Comparison of ENCODE assay signal across 11 cellular contexts in the genomic region with DNA sequence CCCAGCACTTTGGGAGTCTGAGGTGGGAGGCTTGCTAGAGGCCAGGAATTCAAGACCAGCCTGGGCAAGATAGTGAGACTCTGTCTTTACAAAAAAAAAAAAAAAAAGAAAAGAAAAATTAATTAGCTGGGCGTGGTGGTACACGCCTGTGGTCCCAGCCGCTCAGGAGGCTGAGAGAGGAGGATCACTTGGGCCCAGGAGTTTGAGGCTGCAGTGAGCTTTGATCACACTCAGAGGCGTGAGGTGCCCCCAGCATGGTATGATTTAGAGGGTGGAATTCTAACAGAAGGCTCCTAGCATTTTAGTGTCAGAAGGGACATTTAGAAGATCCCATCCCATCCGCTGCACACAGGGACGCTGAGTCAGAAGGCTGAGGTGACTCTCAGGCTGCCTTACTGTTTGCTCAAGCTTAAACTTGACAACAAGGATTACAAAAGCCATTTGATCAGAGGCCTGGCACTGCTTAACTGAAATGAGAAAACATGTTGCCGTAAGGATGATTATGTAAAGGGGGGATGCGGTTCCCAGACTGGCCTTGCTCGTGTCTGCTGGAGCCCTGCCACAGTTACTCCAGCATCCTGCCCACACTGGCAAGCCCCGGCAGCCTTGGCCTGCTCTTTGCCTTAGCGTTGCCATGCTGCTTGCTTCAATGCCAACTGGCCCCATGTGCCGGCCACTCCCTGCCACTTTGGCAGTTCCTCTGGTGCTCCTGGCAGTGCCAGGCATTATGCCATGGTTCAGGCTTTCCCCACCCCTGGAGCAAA. TPM values are rescaled to one million over a fixed set of nuclear protein-coding genes. Genes with fewer than 3 reads are reported as not detected.
A peak's percentile ranks its signal among the peaks of the same experiment; 100 is the strongest.
DNase-seq lines count a peak whose midpoint lies in the region; ATAC-seq and TF ChIP-seq lines count a peak whose summit lies in the region.
"Had no signal": no experiment of that assay in that cellular context is flagged by ENCODE, and none has a peak within 500 bp of the region (broad histone marks: within the 10 kb centered on the region; RNA-seq: fewer than 3 reads in every experiment).

No MANE protein-coding gene starts in this region.

- DNase-seq in AG08395 (ENCODE audit: low spot score) (peak; percentile 78), MV-4-11 (lab: John Stamatoyannopoulos, UW) (peak; percentile 64), mucosa of gallbladder (ENCODE audit: low spot score) (peak; percentile 40), A673 (ENCODE audit: low spot score) (no peak), SW 1271 (lab: John Stamatoyannopoulos, UW) (no peak), GM19238 (ENCODE audit: insufficient read length, low spot score) (no peak)
- DNase-seq in CD4-positive, alpha-beta T cell: no peak

- H3K4me1 ChIP-seq in A673 (ENCODE audit: insufficient read depth, low read length, poor library complexity, severe bottlenecking): no peaks in the 10 kb centered on the region

- no peak overlapping the region for H3K4me3 ChIP-seq in A673 (ENCODE audit: low read depth, low read length, poor library complexity, severe bottlenecking)
- H3K4me3 ChIP-seq: SK-N-MC had no signal

- no peak for TF ChIP-seq CTCF in A673 (conservative IDR thresholded peaks at IDR 0.05; ENCODE audit: low read depth, low read length)
- no peak for TF ChIP-seq CTCF in CD4-positive, alpha-beta T cell (IDR thresholded peaks at IDR 0.05)

- CTCF ChIA-PET in A673 (lab: Charles Lee): no interaction called here
- CTCF ChIA-PET in CD4-positive, alpha-beta T cell (lab: Charles Lee): no interaction called here

- H3K36me3 Mint-ChIP-seq in dendritic cell treated with granulocyte-macrophage colony-stimulating factor and Interleukin-4, amounts not matched to agents 40 ng/mL and 50 ng/mL, for 4 days (ENCODE audit: low read depth): no peaks in the 10 kb centered on the region
- no peaks in the 10 kb centered on the region for H3K36me3 Mint-ChIP-seq in CD4-positive, alpha-beta T cell (ENCODE audit: low read depth)

- POLR2A ChIA-PET in A673 (lab: Charles Lee; ENCODE audit: low non-redundant PET): no interaction called here
- POLR2A ChIA-PET in CD4-positive, alpha-beta T cell (lab: Charles Lee): no interaction called here

- intact Hi-C loops in dendritic cell treated with granulocyte-macrophage colony-stimulating factor and Interleukin-4, amounts not matched to agents 40 ng/mL and 50 ng/mL, for 4 days (cut with micrococcal nuclease): no loop called here
- intact Hi-C loops in A673 (cut with micrococcal nuclease; ENCODE audit: unreplicated experiment): no loop called here
- intact Hi-C loops in CD4-positive, alpha-beta T cell (cut with DNase I, micrococcal nuclease): no loop called here

- H3K27me3 Mint-ChIP-seq in dendritic cell treated with granulocyte-macrophage colony-stimulating factor and Interleukin-4, amounts not matched to agents 40 ng/mL and 50 ng/mL, for 4 days: no peaks in the 10 kb centered on the region
- no peaks in the 10 kb centered on the region for H3K27me3 Mint-ChIP-seq in CD4-positive, alpha-beta T cell

- no peaks in the 10 kb centered on the region for H3K27me3 ChIP-seq in A673 (replicated peaks; ENCODE audit: insufficient read depth, low read depth, low read length, poor library complexity)
- no peaks in the 10 kb centered on the region for H3K27me3 ChIP-seq in CD4-positive, alpha-beta T cell (ENCODE audit: control insufficient read depth, insufficient read depth, low read length)

- no TSS peak for BruUV-seq in A673 (replicated peaks; lab: Mats Ljungman, UMichigan)

- ATAC-seq in CD4-positive, alpha-beta T cell (ENCODE audit: poor library complexity): no peak
- ATAC-seq: activated naive CD4-positive, alpha-beta T cell treated with anti-CD3 and anti-CD28 coated beads, Interleukin-2, amount 50 U/mL, for 72 hours had no signal

- H3K27ac Mint-ChIP-seq in dendritic cell treated with granulocyte-macrophage colony-stimulating factor and Interleukin-4, amounts not matched to agents 40 ng/mL and 50 ng/mL, for 4 days: peak overlapping the region; percentile 18
- no peak overlapping the region for H3K27ac Mint-ChIP-seq in CD4-positive, alpha-beta T cell

- H3K36me3 ChIP-seq in A673 (ENCODE audit: insufficient read depth, low read length, poor library complexity, severe bottlenecking): no peaks in the 10 kb centered on the region

- no peaks in the 10 kb centered on the region for H3K9me3 ChIP-seq in A673 (ENCODE audit: low read depth, low read length, poor library complexity, severe bottlenecking)
- H3K9me3 ChIP-seq in CD4-positive, alpha-beta T cell (ENCODE audit: control insufficient read depth, low read length): no peaks in the 10 kb centered on the region
- H3K9me3 ChIP-seq: Caco-2 had no signal

- no peak overlapping the region for H3K4me3 Mint-ChIP-seq in dendritic cell treated with granulocyte-macrophage colony-stimulating factor and Interleukin-4, amounts not matched to agents 40 ng/mL and 50 ng/mL, for 4 days
- no peak overlapping the region for H3K4me3 Mint-ChIP-seq in CD4-positive, alpha-beta T cell

- H3K4me1 Mint-ChIP-seq in dendritic cell treated with granulocyte-macrophage colony-stimulating factor and Interleukin-4, amounts not matched to agents 40 ng/mL and 50 ng/mL, for 4 days (ENCODE audit: low read depth): peaks cover 68% of the 10 kb centered on the region
- peaks cover 41% of the 10 kb centered on the region for H3K4me1 Mint-ChIP-seq in CD4-positive, alpha-beta T cell (ENCODE audit: low read depth)

- H3K27ac ChIP-seq in A673 (ENCODE audit: low read depth, low read length, poor library complexity, severe bottlenecking): no peak overlapping the region
- H3K27ac ChIP-seq in CD4-positive, alpha-beta T cell (ENCODE audit: low read depth, low read length): no peak overlapping the region
- H3K27ac ChIP-seq: SK-N-MC had no signal

- H3K9me3 Mint-ChIP-seq in dendritic cell treated with granulocyte-macrophage colony-stimulating factor and Interleukin-4, amounts not matched to agents 40 ng/mL and 50 ng/mL, for 4 days: no peaks in the 10 kb centered on the region
- no peaks in the 10 kb centered on the region for H3K9me3 Mint-ChIP-seq in CD4-positive, alpha-beta T cell

RNA-seq across cellular contexts. Expression of gene SLC1A4, which starts 45.6 kb away (rescaled TPM):
- total RNA-seq in mucosa of gallbladder (14.3 TPM), A673 (2021) (69.5 and 78.1 TPM in 2 replicates)
- 1 to 10 TPM; 2.4 to 2.8 TPM for total RNA-seq in CD4-positive, alpha-beta T cell

Comparison
In these comparisons a context has a peak if more than half of its experiments do, and no peak if none do; other contexts are left out.
1. DNase-seq: peak in AG08395 (single experiment), MV-4-11 (single experiment) and mucosa of gallbladder (single experiment); none in A673 (single experiment), CD4-positive, alpha-beta T cell (0 of 10), SW 1271 (0 of 2) and GM19238 (single experiment).